ENCODE assay signal across 1 cellular context in genomic region chr20:15069355-15069754, GRCh38.
TF ChIP-seq lines count a peak whose summit lies in the region.

No MANE protein-coding gene starts in this region.

TF ChIP-seq in GM23338, 12 proteins besides CTCF, POLR2A, EP300 and RAD21 (continued from another document):
- 0 out of 2 replicates have a peak, but pooled peaks have one; percentile 14 for TF ChIP-seq ZNF462 (CRISPR knock-in tag; IDR thresholded peaks at IDR 0.05)
